Comparison of ENCODE assay signal across 17 cellular contexts in genomic region chr4:132180020-132180427, GRCh38.
DNase-seq lines count a peak whose midpoint lies in the region; ATAC-seq and TF ChIP-seq lines count a peak whose summit lies in the region.
"Had no signal": no experiment of that assay in that cellular context is flagged by ENCODE, and none has a peak within 500 bp of the region (broad histone marks: within the 10 kb centered on the region; RNA-seq: fewer than 3 reads in every experiment).

No MANE protein-coding gene starts in this region.

- no peaks in the 10 kb centered on the region for H4K20me1 ChIP-seq in OCI-LY7 (ENCODE audit: insufficient read depth, low read length)

- H3K27ac ChIP-seq in OCI-LY7 (ENCODE audit: low read depth, low read length, poor library complexity, severe bottlenecking) = no peak overlapping the region
- H3K27ac ChIP-seq: colonic mucosa, esophagus muscularis mucosa had no signal

- in situ Hi-C loops in Caki2 (cut with HindIII; ENCODE audit: low pct_unique_long_range_greater_than_20kb, low sequenced_read_pairs) = no loop called here

- intact Hi-C loops in OCI-LY7 (cut with micrococcal nuclease; ENCODE audit: unreplicated experiment) = no loop called here

- POLR2A ChIA-PET in OCI-LY7 (lab: Charles Lee) = interaction anchor here (0.5 to 1.0 kb wide), 2 partner anchors 117 to 172 kb away, joined by 3 to 4 read pairs; no protein-coding TSS in a partner anchor

- DNase-seq in Caki2 (ENCODE audit: low read depth) (peak; percentile 77), OCI-LY7 (ENCODE audit: low spot score) (no peak), cardiac fibroblast (ENCODE audit: low read depth in 2 of 2) (peak; percentile 31 to 80), kidney epithelial cell (ENCODE audit: low read depth) (peak; percentile 79), NCI-H69 (lab: John Stamatoyannopoulos, UW) (no peak), C1 segment of cervical spinal cord (lab: John Stamatoyannopoulos, UW) (no peak)
- DNase-seq in stimulated activated naive CD4-positive, alpha-beta T cell (lab: John Stamatoyannopoulos, UW) = no peak
- DNase-seq: activated CD4-positive, alpha-beta T cell treated with anti-CD3 and anti-CD28 coated beads for 4 hours; colonic mucosa; midbrain; NCI-H146; NCI-H524; nucleus accumbens; stimulated activated naive CD8-positive, alpha-beta T cell treated with anti-CD3 and anti-CD28 coated beads, Interleukin-15, amount 100 ng/mL, for 72 hours had no signal

- no TSS peak for BruUV-seq in OCI-LY7 (replicated peaks; lab: Mats Ljungman, UMichigan)

- ATAC-seq in GM21619 (IDR thresholded peaks at IDR 0.05; ENCODE audit: unreplicated experiment) = no peak
- ATAC-seq: stimulated activated naive CD8-positive, alpha-beta T cell treated with anti-CD3 and anti-CD28 coated beads, Interleukin-15, amount 100 ng/mL, for 72 hours had no signal

- H3K79me2 ChIP-seq in OCI-LY7 (ENCODE audit: insufficient read depth, low read depth, low read length) = no peaks in the 10 kb centered on the region

- H3K4me2 ChIP-seq in OCI-LY7 (ENCODE audit: low read length) = no peak overlapping the region
- H3K4me2 ChIP-seq: smooth muscle cell had no signal

- no peaks in the 10 kb centered on the region for H3K27me3 ChIP-seq in kidney epithelial cell (ENCODE audit: control insufficient read depth, insufficient read depth, low read length)
- H3K27me3 ChIP-seq: colonic mucosa, esophagus muscularis mucosa had no signal

- peak overlapping the region; percentile 57 for H2AFZ ChIP-seq in OCI-LY7 (ENCODE audit: low read length)

- H3K4me3 ChIP-seq in OCI-LY7 (ENCODE audit: low read depth, low read length, poor library complexity, severe bottlenecking) = no peak overlapping the region
- peak overlapping the region in 1 of 2 donors; percentile 19 for H3K4me3 ChIP-seq in cardiac fibroblast (replicated peaks in 1 of 2; ENCODE audit: low read depth in 2 of 2, low read length in 2 of 2)
- H3K4me3 ChIP-seq in kidney epithelial cell (ENCODE audit: low read depth, low read length) = no peak overlapping the region
- H3K4me3 ChIP-seq: colonic mucosa, esophagus muscularis mucosa, smooth muscle cell had no signal

- TF ChIP-seq CTCF in OCI-LY7 (conservative IDR thresholded peaks at IDR 0.05; ENCODE audit: low read length) = no peak
- no peak for TF ChIP-seq CTCF in cardiac fibroblast (IDR thresholded peaks at IDR 0.05; ENCODE audit: low read depth, low read length)
- TF ChIP-seq CTCF in kidney epithelial cell (IDR thresholded peaks at IDR 0.05; ENCODE audit: insufficient read depth, low read length, poor library complexity, severe bottlenecking) = no peak

- no peaks in the 10 kb centered on the region for H3K9me2 ChIP-seq in OCI-LY7 (ENCODE audit: insufficient read depth, low read length)

- CTCF ChIA-PET in OCI-LY7 (lab: Charles Lee; ENCODE audit: unreplicated experiment) = no interaction called here

- H3K4me1 ChIP-seq in OCI-LY7 (ENCODE audit: insufficient read depth, low read length, poor library complexity, severe bottlenecking) = no peaks in the 10 kb centered on the region
- H3K4me1 ChIP-seq: colonic mucosa, esophagus muscularis mucosa had no signal

- H3K36me3 ChIP-seq in OCI-LY7 (ENCODE audit: insufficient read depth, low read length) (peaks cover 2% of the 10 kb centered on the region; the same call in 1 of the 2 replicates), kidney epithelial cell (ENCODE audit: control insufficient read depth, insufficient read depth, low read length) (no peaks in the 10 kb centered on the region)
- H3K36me3 ChIP-seq: colonic mucosa, esophagus muscularis mucosa had no signal

- peaks cover 7% of the 10 kb centered on the region for H3K9me3 ChIP-seq in OCI-LY7 (ENCODE audit: low read length)
- H3K9me3 ChIP-seq: colonic mucosa, esophagus muscularis mucosa had no signal

Comparison
In these comparisons a context has a peak if more than half of its experiments do, and no peak if none do; other contexts are left out.
1. DNase-seq: peak in Caki2 (single experiment), cardiac fibroblast (2 of 2) and kidney epithelial cell (single experiment); none in OCI-LY7 (single experiment), stimulated activated naive CD4-positive, alpha-beta T cell (0 of 6), NCI-H69 (single experiment) and C1 segment of cervical spinal cord (0 of 14).